ENCODE assay signal across 1 cellular context in genomic region chr2:219565130-219566080, GRCh38.
TF ChIP-seq lines count a peak whose summit lies in the region.

No MANE protein-coding gene starts in this region.

TF ChIP-seq in GM23338, 12 proteins besides CTCF, POLR2A, EP300 and RAD21 (continued from another document):
- TF ChIP-seq REST (IDR thresholded peaks at IDR 0.05; ENCODE audit: unreplicated experiment) (no peak), ZNF331 (CRISPR knock-in tag; IDR thresholded peaks at IDR 0.05; ENCODE audit: low read depth) (no peak), EZH2phosphoT487 (IDR thresholded peaks at IDR 0.05; ENCODE audit: unreplicated experiment) (no peak), CREB1 (CRISPR knock-in tag; IDR thresholded peaks at IDR 0.05; ENCODE audit: low read depth) (peak; percentile 60), EZH2 (IDR thresholded peaks at IDR 0.05; ENCODE audit: low read depth, unreplicated experiment) (no peak), ZNF462 (CRISPR knock-in tag; IDR thresholded peaks at IDR 0.05) (no peak), JUNB (IDR thresholded peaks at IDR 0.05; ENCODE audit: unreplicated experiment) (no peak), NANOG (IDR thresholded peaks at IDR 0.05; ENCODE audit: borderline replicate concordance) (peak; percentile 43; the same call in 1 of the 2 replicates)
